In the genomic region with DNA sequence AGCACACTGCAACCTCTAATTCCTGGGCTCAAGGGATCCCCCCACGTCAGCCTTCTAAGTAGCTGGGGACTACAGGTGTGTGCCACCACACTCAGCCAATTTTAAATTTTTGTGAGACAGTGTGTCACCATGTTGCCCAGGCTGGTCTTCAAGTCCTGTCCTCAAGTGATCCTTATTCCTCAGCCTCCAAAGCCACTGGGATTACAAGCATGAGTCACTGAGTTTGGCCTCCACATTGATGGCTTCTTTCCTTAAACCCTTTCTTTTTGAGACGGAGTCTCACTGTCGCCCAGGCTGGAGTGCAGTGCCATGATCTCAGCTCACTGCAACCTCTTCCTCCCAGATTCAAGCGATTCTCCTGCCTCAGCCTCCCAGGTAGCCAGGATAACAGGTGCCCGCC, we compare ENCODE assay signal across 19 cellular contexts. TPM values are rescaled to one million over a fixed set of nuclear protein-coding genes. Genes with fewer than 3 reads are reported as not detected.
DNase-seq lines count a peak whose midpoint lies in the region; ATAC-seq and TF ChIP-seq lines count a peak whose summit lies in the region.
"Had no signal": no experiment of that assay in that cellular context is flagged by ENCODE, and none has a peak within 500 bp of the region (broad histone marks: within the 10 kb centered on the region; RNA-seq: fewer than 3 reads in every experiment).

No MANE protein-coding gene starts in this region.

- no peak for ATAC-seq in IMR-90 (ENCODE audit: low read depth)
- no peak for ATAC-seq in GM19324 (IDR thresholded peaks at IDR 0.05; ENCODE audit: low FRiP score, unreplicated experiment)
- ATAC-seq: activated naive CD4-positive, alpha-beta T cell treated with anti-CD3 and anti-CD28 coated beads, Interleukin-2, amount 50 U/mL, for 72 hours; activated T-helper 17 cell treated with anti-CD3 and anti-CD28 coated beads, Interleukin-2, amount 50 U/mL, for 72 hours had no signal

- dilution Hi-C loops in IMR-90 (cut with HindIII; ENCODE audit: low sequenced_read_pairs, unreplicated experiment) = no loop called here

- 0 out of 2 replicates have a peak overlapping the region, but pooled peaks have one; percentile 41 for H4K91ac ChIP-seq in IMR-90 (ENCODE audit: insufficient read depth, low read depth, low read length)

- DNase-seq in IMR-90 (peak; percentile 18), epithelial cell of prostate (ENCODE audit: low read depth, low spot score) (no peak), progenitor cell of endocrine pancreas (ENCODE audit: low spot score, unreplicated experiment) (no peak), OCI-M2 (lab: John Stamatoyannopoulos, UW; ENCODE audit: unreplicated experiment) (no peak), GM20000 (ENCODE audit: low spot score) (no peak), mucosa of gallbladder (ENCODE audit: low spot score) (no peak)
- DNase-seq: activated CD4-positive, alpha-beta T cell treated with anti-CD3 and anti-CD28 coated beads for 48 hours; Caco-2; DND-41; KG1; NCI-H187 treated with DMSO at 0.1 percent for 48 hours; NCI-H748 treated with DMSO at 0.1 percent for 48 hours; T-helper 1 cell had no signal

- 89% methylated on average over 1 of the region's 5 CpGs; no CpG with 5 or more reads in 1 of the 2 experiments for WGBS in IMR-90 (ENCODE audit: extremely low coverage in 2 of 2, insufficient read length in 1 of 2), 2 experiments

- intact Hi-C loops in IMR-90 (cut with micrococcal nuclease) = no loop called here

- no peak overlapping the region for H3K56ac ChIP-seq in IMR-90 (ENCODE audit: extremely low read depth, insufficient read depth, low read length)

- H3K79me1 ChIP-seq in IMR-90 (ENCODE audit: low read depth in 1 of 2, low read length in 2 of 2) = peaks cover 23 to 74% of the 10 kb centered on the region in 2 experiments

- H4K5ac ChIP-seq in IMR-90 (ENCODE audit: low read depth, low read length) = no peak overlapping the region

- no peak overlapping the region for H2BK15ac ChIP-seq in IMR-90 (ENCODE audit: low read depth, low read length)

- peak overlapping the region; percentile 4 for H3K4ac ChIP-seq in IMR-90 (ENCODE audit: low read depth, low read length)

- no peak for TF ChIP-seq POLR2A in IMR-90 (IDR thresholded peaks at IDR 0.05; ENCODE audit: low read depth, low read length)

- H3K4me1 Mint-ChIP-seq in progenitor cell of endocrine pancreas (ENCODE audit: low read depth) = peaks cover 14% of the 10 kb centered on the region

- H3K18ac ChIP-seq in IMR-90 (ENCODE audit: low read depth, low read length) = no peak overlapping the region

- H3K27ac ChIP-seq in BLaER1 (no peak overlapping the region), IMR-90 (ENCODE audit: insufficient read depth, low read length) (no peak overlapping the region), epithelial cell of prostate (peak overlapping the region; percentile 57)
- H3K27ac ChIP-seq: neutrophil had no signal

- no peak overlapping the region for H2BK120ac ChIP-seq in IMR-90 (ENCODE audit: low read depth, low read length)

- 0 out of 2 replicates have a peak overlapping the region, but pooled peaks have one; percentile 67 for H3K14ac ChIP-seq in IMR-90 (replicated peaks; ENCODE audit: low read depth, low read length)

- no peak overlapping the region for H3K9ac ChIP-seq in BLaER1
- H3K9ac ChIP-seq in IMR-90 (ENCODE audit: low read depth, low read length) = no peak overlapping the region

- no peak overlapping the region for H4K8ac ChIP-seq in IMR-90 (ENCODE audit: low read depth in 2 of 2, low read length in 2 of 2)

- H3K9me3 Mint-ChIP-seq in progenitor cell of endocrine pancreas (ENCODE audit: low read depth) = no peaks in the 10 kb centered on the region
- H3K9me3 Mint-ChIP-seq: activated naive CD4-positive, alpha-beta T cell treated with anti-CD3 and anti-CD28 coated beads, Interleukin-2, amount 50 U/mL, for 72 hours; activated T-helper 17 cell treated with anti-CD3 and anti-CD28 coated beads, Interleukin-2, amount 50 U/mL, for 72 hours had no signal

- no peak overlapping the region for H3K23ac ChIP-seq in IMR-90 (ENCODE audit: low read depth, low read length)

- H4K20me1 ChIP-seq in BLaER1 (peaks cover 99% of the 10 kb centered on the region), IMR-90 (ENCODE audit: insufficient read depth, low read length) (peaks cover 66% of the 10 kb centered on the region)

- POLR2A ChIA-PET in IMR-90 (lab: Charles Lee; ENCODE audit: unreplicated experiment) = no interaction called here

- H3K27ac Mint-ChIP-seq in progenitor cell of endocrine pancreas = peak overlapping the region; percentile 69
- H3K27ac Mint-ChIP-seq: activated T-helper 17 cell treated with anti-CD3 and anti-CD28 coated beads, Interleukin-2, amount 50 U/mL, for 72 hours had no signal

- H3K27me3 ChIP-seq in BLaER1 (no peaks in the 10 kb centered on the region), IMR-90 (ENCODE audit: control insufficient read depth, insufficient read depth, low read length) (no peaks in the 10 kb centered on the region)
- H3K27me3 ChIP-seq: neutrophil had no signal

- TF ChIP-seq RAD21 in IMR-90 (IDR thresholded peaks at IDR 0.05; ENCODE audit: low read length) = no peak

- H3K4me3 ChIP-seq in BLaER1 (no peak overlapping the region), IMR-90 (ENCODE audit: insufficient read depth, low read depth, low read length) (no peak overlapping the region)
- H3K4me3 ChIP-seq: lung had no signal

- H3K4me1 ChIP-seq in BLaER1 (peaks cover 36% of the 10 kb centered on the region), IMR-90 (ENCODE audit: control insufficient read depth, insufficient read depth, low read length) (peaks cover 3% of the 10 kb centered on the region; the same call in 1 of the 2 replicates)
- H3K4me1 ChIP-seq: Caco-2 had no signal

- in situ Hi-C loops in IMR-90 (cut with MboI; ENCODE audit: low sequenced_read_pairs) = no loop called here

- TF ChIP-seq CTCF in IMR-90 (conservative IDR thresholded peaks at IDR 0.05; ENCODE audit: low read depth, low read length) (no peak), progenitor cell of endocrine pancreas (IDR thresholded peaks at IDR 0.05; ENCODE audit: unreplicated experiment) (no peak), GM20000 (IDR thresholded peaks at IDR 0.05; ENCODE audit: extremely low read depth, missing control alignments) (no peak)

- H3K27me3 Mint-ChIP-seq in progenitor cell of endocrine pancreas = no peaks in the 10 kb centered on the region
- H3K27me3 Mint-ChIP-seq: activated T-helper 17 cell treated with anti-CD3 and anti-CD28 coated beads, Interleukin-2, amount 50 U/mL, for 72 hours had no signal

- H3K36me3 Mint-ChIP-seq in progenitor cell of endocrine pancreas (ENCODE audit: insufficient read depth) = peaks cover 2% of the 10 kb centered on the region

- H3K4me3 Mint-ChIP-seq in progenitor cell of endocrine pancreas (ENCODE audit: low read depth) = no peak overlapping the region
- H3K4me3 Mint-ChIP-seq: activated T-helper 17 cell treated with anti-CD3 and anti-CD28 coated beads, Interleukin-2, amount 50 U/mL, for 72 hours had no signal

- peak overlapping the region; percentile 28 for H2AK9ac ChIP-seq in IMR-90 (replicated peaks; ENCODE audit: low read depth, low read length, poor library complexity)

- H2AK5ac ChIP-seq in IMR-90 (ENCODE audit: low read depth, low read length) = peak overlapping the region; percentile 3; the same call in 1 of the 2 replicates

- peak overlapping the region; percentile 34 for H3K4me2 ChIP-seq in BLaER1
- H3K4me2 ChIP-seq in IMR-90 (ENCODE audit: low read depth, low read length) = no peak overlapping the region

- H3K36me3 ChIP-seq in BLaER1 = peaks cover 39% of the 10 kb centered on the region
- H3K36me3 ChIP-seq in IMR-90 (ENCODE audit: control insufficient read depth, insufficient read depth, low read length) = no peaks in the 10 kb centered on the region; the same call in 1 of the 2 replicates
- H3K36me3 ChIP-seq: neutrophil had no signal

- H3K9me3 ChIP-seq in BLaER1 (no peaks in the 10 kb centered on the region), IMR-90 (ENCODE audit: control insufficient read depth, insufficient read depth, low read length) (no peaks in the 10 kb centered on the region)
- H3K9me3 ChIP-seq: Caco-2, neutrophil had no signal

- no peak overlapping the region for H2AFZ ChIP-seq in IMR-90 (replicated peaks; ENCODE audit: low read length, poor library complexity)

- CTCF ChIA-PET in IMR-90 (lab: Yijun Ruan, JAX) = no interaction called here

- H3K9me1 ChIP-seq in IMR-90 (ENCODE audit: insufficient read depth, low read length) = peaks cover 13% of the 10 kb centered on the region; the same call in 1 of the 2 replicates

- H2BK5ac ChIP-seq in IMR-90 (ENCODE audit: low read depth, low read length, poor library complexity, severe bottlenecking) = no peak overlapping the region

- no peak overlapping the region for H2BK20ac ChIP-seq in IMR-90 (ENCODE audit: low read depth, low read length)

- no TSS peak for BruUV-seq in IMR-90 (replicated peaks; lab: Mats Ljungman, UMichigan)

TF ChIP-seq in IMR-90, 13 proteins besides CTCF, POLR2A, EP300 and RAD21 (continues in another document):
- TF ChIP-seq MAZ (IDR thresholded peaks at IDR 0.05; ENCODE audit: borderline replicate concordance, low read depth, low read length) (no peak), CHD1 (IDR thresholded peaks at IDR 0.05; ENCODE audit: low read depth, low read length) (no peak), RCOR1 (IDR thresholded peaks at IDR 0.05; ENCODE audit: insufficient replicate concordance, low read length) (no peak), MXI1 (IDR thresholded peaks at IDR 0.05; ENCODE audit: borderline replicate concordance, low read depth, low read length) (no peak)
- TF ChIP-seq, protein P1, sequence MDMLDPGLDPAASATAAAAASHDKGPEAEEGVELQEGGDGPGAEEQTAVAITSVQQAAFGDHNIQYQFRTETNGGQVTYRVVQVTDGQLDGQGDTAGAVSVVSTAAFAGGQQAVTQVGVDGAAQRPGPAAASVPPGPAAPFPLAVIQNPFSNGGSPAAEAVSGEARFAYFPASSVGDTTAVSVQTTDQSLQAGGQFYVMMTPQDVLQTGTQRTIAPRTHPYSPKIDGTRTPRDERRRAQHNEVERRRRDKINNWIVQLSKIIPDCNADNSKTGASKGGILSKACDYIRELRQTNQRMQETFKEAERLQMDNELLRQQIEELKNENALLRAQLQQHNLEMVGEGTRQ (IDR thresholded peaks at IDR 0.05; ENCODE audit: low read depth, low read length) = no peak

RNA-seq across cellular contexts. Expression of a gene that starts 7.6 kb away (rescaled TPM):
- total RNA-seq in IMR-90 (2012; rRNA removed) (50.7 and 53.6 TPM in 2 replicates), progenitor cell of endocrine pancreas (67.0 and 68.4 TPM in 2 replicates), mucosa of gallbladder (65.2 TPM)
- polyA plus RNA-seq in IMR-90 (2012; rRNA removed) = 25.4 and 27.0 TPM in 2 replicates
- 12.2 and 17.0 TPM in 2 replicates for polyA plus RNA-seq in IMR-90 (2012; cell fraction: cytosol; rRNA removed)
- 6.5 and 17.8 TPM in 2 replicates for polyA plus RNA-seq in IMR-90 (2012; cell fraction: nucleus; rRNA removed; ENCODE audit: low replicate concordance)

RNA-seq across cellular contexts. Expression of a gene that starts 42.8 kb away (rescaled TPM):
- 4.4 and 6.5 TPM in 2 replicates for total RNA-seq in IMR-90 (2012; rRNA removed)
- 28.7 and 30.2 TPM in 2 replicates for polyA plus RNA-seq in IMR-90 (2012; rRNA removed)
- 21.5 and 31.3 TPM in 2 replicates for polyA plus RNA-seq in IMR-90 (2012; cell fraction: cytosol; rRNA removed)
- polyA plus RNA-seq in IMR-90 (2012; cell fraction: nucleus; rRNA removed; ENCODE audit: low replicate concordance) = 26.5 and 45.9 TPM in 2 replicates
- total RNA-seq in progenitor cell of endocrine pancreas = 20.3 and 23.7 TPM in 2 replicates
- total RNA-seq in mucosa of gallbladder = 18.4 TPM
